ENCODE assay signal across 6 cellular contexts in genomic region chr9:69456201-69456600, GRCh38.
"Had no signal": no experiment of that assay in that cellular context is flagged by ENCODE, and none has a peak within 500 bp of the region (broad histone marks: within the 10 kb centered on the region; RNA-seq: fewer than 3 reads in every experiment).

No MANE protein-coding gene starts in this region.

- H3K27ac Mint-ChIP-seq: GM23338, IgD-negative memory B cell had no signal

- H3K27me3 Mint-ChIP-seq: IgD-negative memory B cell had no signal

- H3K36me3 ChIP-seq: HAP-1 had no signal

- H3K4me1 Mint-ChIP-seq: GM23338, IgD-negative memory B cell had no signal

- H3K36me3 Mint-ChIP-seq: IgD-negative memory B cell had no signal

- DNase-seq: KBM-7 had no signal

- ATAC-seq: GM23338, HCT116 had no signal

- H3K4me3 ChIP-seq: GM23338, HAP-1 had no signal

- H3K27ac ChIP-seq: KMS-11 had no signal

- H3K4me3 Mint-ChIP-seq: GM23338 had no signal

- H3K9me3 Mint-ChIP-seq: IgD-negative memory B cell had no signal
